2 cellular contexts compared by ENCODE assay signal in the genomic region with DNA sequence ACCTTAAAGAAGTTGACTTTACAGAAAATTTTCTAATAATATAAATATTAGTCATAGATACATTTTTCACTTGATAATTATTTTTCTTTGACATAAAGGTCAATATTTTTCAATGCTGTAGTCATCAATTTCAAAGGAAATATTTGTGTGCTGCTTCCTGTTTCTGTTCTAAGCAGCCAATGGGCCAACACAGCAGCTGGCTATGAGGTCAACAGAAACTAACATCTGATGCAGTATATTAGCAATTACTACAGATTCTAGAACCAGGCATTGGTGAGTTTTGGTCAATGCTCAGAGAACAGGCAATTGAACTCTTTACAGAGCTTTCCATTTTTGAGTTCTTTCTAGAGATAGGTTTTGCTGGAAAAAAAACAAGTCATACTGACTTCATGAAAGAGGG.
TF ChIP-seq lines count a peak whose summit lies in the region.

No MANE protein-coding gene starts in this region.

TF ChIP-seq in IMR-90, 13 proteins besides CTCF, POLR2A, EP300 and RAD21 (continued from another document):
- TF ChIP-seq MAFK (IDR thresholded peaks at IDR 0.05; ENCODE audit: low read depth, low read length), result no peak
- TF ChIP-seq CHD1 (IDR thresholded peaks at IDR 0.05; ENCODE audit: low read depth, low read length), result no peak
- no peak for TF ChIP-seq MXI1 (IDR thresholded peaks at IDR 0.05; ENCODE audit: borderline replicate concordance, low read depth, low read length)
- TF ChIP-seq SMC3 (IDR thresholded peaks at IDR 0.05; ENCODE audit: low read depth, low read length), result no peak
- no peak for TF ChIP-seq CEBPB (IDR thresholded peaks at IDR 0.05; ENCODE audit: low read depth, low read length)
- TF ChIP-seq BHLHE40 (IDR thresholded peaks at IDR 0.05; ENCODE audit: low read depth, low read length), result no peak
- no peak for TF ChIP-seq MAZ (IDR thresholded peaks at IDR 0.05; ENCODE audit: borderline replicate concordance, low read depth, low read length)
- TF ChIP-seq NFE2L2 (IDR thresholded peaks at IDR 0.05; ENCODE audit: low read depth, low read length), result no peak
- no peak for TF ChIP-seq ELK1 (IDR thresholded peaks at IDR 0.05; ENCODE audit: borderline replicate concordance, low read depth, low read length)

TF ChIP-seq in GM12878, 131 proteins besides CTCF, POLR2A, EP300 and RAD21 (continued from another document):
- TF ChIP-seq, protein P1, sequence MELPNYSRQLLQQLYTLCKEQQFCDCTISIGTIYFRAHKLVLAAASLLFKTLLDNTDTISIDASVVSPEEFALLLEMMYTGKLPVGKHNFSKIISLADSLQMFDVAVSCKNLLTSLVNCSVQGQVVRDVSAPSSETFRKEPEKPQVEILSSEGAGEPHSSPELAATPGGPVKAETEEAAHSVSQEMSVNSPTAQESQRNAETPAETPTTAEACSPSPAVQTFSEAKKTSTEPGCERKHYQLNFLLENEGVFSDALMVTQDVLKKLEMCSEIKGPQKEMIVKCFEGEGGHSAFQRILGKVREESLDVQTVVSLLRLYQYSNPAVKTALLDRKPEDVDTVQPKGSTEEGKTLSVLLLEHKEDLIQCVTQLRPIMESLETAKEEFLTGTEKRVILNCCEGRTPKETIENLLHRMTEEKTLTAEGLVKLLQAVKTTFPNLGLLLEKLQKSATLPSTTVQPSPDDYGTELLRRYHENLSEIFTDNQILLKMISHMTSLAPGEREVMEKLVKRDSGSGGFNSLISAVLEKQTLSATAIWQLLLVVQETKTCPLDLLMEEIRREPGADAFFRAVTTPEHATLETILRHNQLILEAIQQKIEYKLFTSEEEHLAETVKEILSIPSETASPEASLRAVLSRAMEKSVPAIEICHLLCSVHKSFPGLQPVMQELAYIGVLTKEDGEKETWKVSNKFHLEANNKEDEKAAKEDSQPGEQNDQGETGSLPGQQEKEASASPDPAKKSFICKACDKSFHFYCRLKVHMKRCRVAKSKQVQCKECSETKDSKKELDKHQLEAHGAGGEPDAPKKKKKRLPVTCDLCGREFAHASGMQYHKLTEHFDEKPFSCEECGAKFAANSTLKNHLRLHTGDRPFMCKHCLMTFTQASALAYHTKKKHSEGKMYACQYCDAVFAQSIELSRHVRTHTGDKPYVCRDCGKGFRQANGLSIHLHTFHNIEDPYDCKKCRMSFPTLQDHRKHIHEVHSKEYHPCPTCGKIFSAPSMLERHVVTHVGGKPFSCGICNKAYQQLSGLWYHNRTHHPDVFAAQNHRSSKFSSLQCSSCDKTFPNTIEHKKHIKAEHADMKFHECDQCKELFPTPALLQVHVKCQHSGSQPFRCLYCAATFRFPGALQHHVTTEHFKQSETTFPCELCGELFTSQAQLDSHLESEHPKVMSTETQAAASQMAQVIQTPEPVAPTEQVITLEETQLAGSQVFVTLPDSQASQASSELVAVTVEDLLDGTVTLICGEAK (IDR thresholded peaks at IDR 0.05; ENCODE audit: borderline replicate concordance), result no peak
- no peak for TF ChIP-seq EZH2 (IDR thresholded peaks at IDR 0.05; ENCODE audit: borderline replicate concordance, control insufficient read depth, low read depth, low read length)
- TF ChIP-seq KLF5 (IDR thresholded peaks at IDR 0.05; ENCODE audit: partially characterized antibody), result no peak
- TF ChIP-seq, protein P2, sequence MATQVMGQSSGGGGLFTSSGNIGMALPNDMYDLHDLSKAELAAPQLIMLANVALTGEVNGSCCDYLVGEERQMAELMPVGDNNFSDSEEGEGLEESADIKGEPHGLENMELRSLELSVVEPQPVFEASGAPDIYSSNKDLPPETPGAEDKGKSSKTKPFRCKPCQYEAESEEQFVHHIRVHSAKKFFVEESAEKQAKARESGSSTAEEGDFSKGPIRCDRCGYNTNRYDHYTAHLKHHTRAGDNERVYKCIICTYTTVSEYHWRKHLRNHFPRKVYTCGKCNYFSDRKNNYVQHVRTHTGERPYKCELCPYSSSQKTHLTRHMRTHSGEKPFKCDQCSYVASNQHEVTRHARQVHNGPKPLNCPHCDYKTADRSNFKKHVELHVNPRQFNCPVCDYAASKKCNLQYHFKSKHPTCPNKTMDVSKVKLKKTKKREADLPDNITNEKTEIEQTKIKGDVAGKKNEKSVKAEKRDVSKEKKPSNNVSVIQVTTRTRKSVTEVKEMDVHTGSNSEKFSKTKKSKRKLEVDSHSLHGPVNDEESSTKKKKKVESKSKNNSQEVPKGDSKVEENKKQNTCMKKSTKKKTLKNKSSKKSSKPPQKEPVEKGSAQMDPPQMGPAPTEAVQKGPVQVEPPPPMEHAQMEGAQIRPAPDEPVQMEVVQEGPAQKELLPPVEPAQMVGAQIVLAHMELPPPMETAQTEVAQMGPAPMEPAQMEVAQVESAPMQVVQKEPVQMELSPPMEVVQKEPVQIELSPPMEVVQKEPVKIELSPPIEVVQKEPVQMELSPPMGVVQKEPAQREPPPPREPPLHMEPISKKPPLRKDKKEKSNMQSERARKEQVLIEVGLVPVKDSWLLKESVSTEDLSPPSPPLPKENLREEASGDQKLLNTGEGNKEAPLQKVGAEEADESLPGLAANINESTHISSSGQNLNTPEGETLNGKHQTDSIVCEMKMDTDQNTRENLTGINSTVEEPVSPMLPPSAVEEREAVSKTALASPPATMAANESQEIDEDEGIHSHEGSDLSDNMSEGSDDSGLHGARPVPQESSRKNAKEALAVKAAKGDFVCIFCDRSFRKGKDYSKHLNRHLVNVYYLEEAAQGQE (IDR thresholded peaks at IDR 0.05; ENCODE audit: low read depth, low read length), result no peak
- no peak for TF ChIP-seq KDM1A (IDR thresholded peaks at IDR 0.05; ENCODE audit: borderline replicate concordance)
- TF ChIP-seq BCLAF1 (IDR thresholded peaks at IDR 0.05), result no peak
- TF ChIP-seq SP1 (IDR thresholded peaks at IDR 0.05; ENCODE audit: low read depth, low read length), result no peak
- TF ChIP-seq CBX5 (IDR thresholded peaks at IDR 0.05; ENCODE audit: low read depth), result no peak
- no peak for TF ChIP-seq TCF3 (IDR thresholded peaks at IDR 0.05; ENCODE audit: borderline replicate concordance, insufficient read depth, low read depth, low read length)
- no peak for TF ChIP-seq BCL11A (IDR thresholded peaks at IDR 0.05; ENCODE audit: low read depth, low read length)
